Comparison of ENCODE assay signal across 8 cellular contexts in the genomic region with DNA sequence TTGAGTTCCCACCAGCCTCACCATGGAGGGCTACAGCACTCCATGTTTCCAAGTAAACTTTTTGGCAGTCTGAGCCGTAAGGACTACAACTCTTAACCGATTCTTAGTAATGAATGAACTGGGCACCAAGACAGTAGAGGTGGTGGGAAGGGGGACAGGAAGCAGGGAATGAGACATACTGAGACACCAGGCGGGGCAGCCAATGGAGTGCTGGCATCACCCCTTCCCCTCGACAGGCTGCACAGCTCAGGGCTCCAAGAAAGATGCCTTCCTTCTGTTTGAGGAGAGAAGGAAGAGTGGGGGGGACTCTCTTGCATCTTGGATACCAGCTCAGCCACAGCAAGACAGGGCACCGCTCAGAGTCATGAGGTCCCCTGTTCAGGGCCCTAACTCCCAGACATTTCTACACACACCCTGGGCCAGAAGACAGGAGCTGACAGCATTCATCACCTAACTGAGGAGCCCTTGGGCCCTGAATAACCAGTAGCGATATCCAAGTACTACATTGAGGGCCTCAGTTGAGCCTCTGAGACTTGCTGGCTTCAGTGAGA. TPM values are rescaled to one million over a fixed set of nuclear protein-coding genes. Genes with fewer than 3 reads are reported as not detected.
DNase-seq lines count a peak whose midpoint lies in the region; ATAC-seq lines count a peak whose summit lies in the region.

No MANE protein-coding gene starts in this region.

- no peaks in the 10 kb centered on the region for H3K27me3 Mint-ChIP-seq in activated T-cell treated with anti-CD3 and anti-CD28 coated beads, Interleukin-2, amount 50 U/mL, for 72 hours (ENCODE audit: low read depth)
- H3K27me3 Mint-ChIP-seq in activated naive CD8-positive, alpha-beta T cell = no peaks in the 10 kb centered on the region
- H3K27me3 Mint-ChIP-seq in stimulated activated naive CD8-positive, alpha-beta T cell treated with anti-CD3 and anti-CD28 coated beads, Interleukin-15, Interleukin-2, amounts not matched to agents 100 ng/mL and 50 ng/mL, for 24 hours = no peaks in the 10 kb centered on the region

- H3K27ac Mint-ChIP-seq in activated T-cell treated with anti-CD3 and anti-CD28 coated beads, Interleukin-2, amount 50 U/mL, for 72 hours = peak overlapping the region; percentile 68
- H3K27ac Mint-ChIP-seq in activated naive CD8-positive, alpha-beta T cell = peak overlapping the region; percentile 93
- H3K27ac Mint-ChIP-seq in stimulated activated naive CD8-positive, alpha-beta T cell treated with anti-CD3 and anti-CD28 coated beads, Interleukin-15, Interleukin-2, amounts not matched to agents 100 ng/mL and 50 ng/mL, for 24 hours = peak overlapping the region; percentile 83

- peak; percentile 4 to 7 for DNase-seq in activated T-cell treated with anti-CD3 and anti-CD28 coated beads, Interleukin-2, amount 50 U/mL, for 72 hours
- no peak for DNase-seq in activated T-cell treated with anti-CD3 and anti-CD28 coated beads, Interleukin-2, amount 50 U/mL, for 1 hour
- no peak for DNase-seq in sciatic nerve (ENCODE audit: low spot score)
- DNase-seq in NCI-H128 (lab: John Stamatoyannopoulos, UW; ENCODE audit: unreplicated experiment) = no peak

- peak overlapping the region; percentile 36 to 63 for H3K4me3 Mint-ChIP-seq in activated T-cell treated with anti-CD3 and anti-CD28 coated beads, Interleukin-2, amount 50 U/mL, for 72 hours
- peak overlapping the region; percentile 30 for H3K4me3 Mint-ChIP-seq in activated naive CD8-positive, alpha-beta T cell
- peak overlapping the region; percentile 10 for H3K4me3 Mint-ChIP-seq in stimulated activated naive CD8-positive, alpha-beta T cell treated with anti-CD3 and anti-CD28 coated beads, Interleukin-15, Interleukin-2, amounts not matched to agents 100 ng/mL and 50 ng/mL, for 24 hours

- intact Hi-C loops in sciatic nerve (cut with DNase I) = no loop called here

- no peaks in the 10 kb centered on the region for H3K9me3 Mint-ChIP-seq in activated T-cell treated with anti-CD3 and anti-CD28 coated beads, Interleukin-2, amount 50 U/mL, for 72 hours
- no peaks in the 10 kb centered on the region for H3K9me3 Mint-ChIP-seq in activated naive CD8-positive, alpha-beta T cell (ENCODE audit: low read depth)
- H3K9me3 Mint-ChIP-seq in stimulated activated naive CD8-positive, alpha-beta T cell treated with anti-CD3 and anti-CD28 coated beads, Interleukin-15, Interleukin-2, amounts not matched to agents 100 ng/mL and 50 ng/mL, for 24 hours = no peaks in the 10 kb centered on the region

- H3K4me1 Mint-ChIP-seq in activated T-cell treated with anti-CD3 and anti-CD28 coated beads, Interleukin-2, amount 50 U/mL, for 72 hours (ENCODE audit: low read depth) = peaks cover 60% of the 10 kb centered on the region
- H3K4me1 Mint-ChIP-seq in activated naive CD8-positive, alpha-beta T cell (ENCODE audit: low read depth) = peaks cover 70% of the 10 kb centered on the region
- H3K4me1 Mint-ChIP-seq in stimulated activated naive CD8-positive, alpha-beta T cell treated with anti-CD3 and anti-CD28 coated beads, Interleukin-15, Interleukin-2, amounts not matched to agents 100 ng/mL and 50 ng/mL, for 24 hours (ENCODE audit: low read depth) = peaks cover 69% of the 10 kb centered on the region

- no peaks in the 10 kb centered on the region for H3K36me3 Mint-ChIP-seq in activated T-cell treated with anti-CD3 and anti-CD28 coated beads, Interleukin-2, amount 50 U/mL, for 72 hours (ENCODE audit: insufficient read depth in 2 of 2)
- no peaks in the 10 kb centered on the region for H3K36me3 Mint-ChIP-seq in activated naive CD8-positive, alpha-beta T cell
- peaks cover 4% of the 10 kb centered on the region for H3K36me3 Mint-ChIP-seq in stimulated activated naive CD8-positive, alpha-beta T cell treated with anti-CD3 and anti-CD28 coated beads, Interleukin-15, Interleukin-2, amounts not matched to agents 100 ng/mL and 50 ng/mL, for 24 hours (ENCODE audit: low read depth)

- ATAC-seq in activated T-cell treated with anti-CD3 and anti-CD28 coated beads, Interleukin-2, amount 50 U/mL, for 72 hours (replicated peaks in 1 of 2) = peak; percentile 39 to 43
- peak; percentile 26 for ATAC-seq in HG03045 (IDR thresholded peaks at IDR 0.05; ENCODE audit: unreplicated experiment)
- no peak for ATAC-seq in sciatic nerve
- ATAC-seq in GM18870 (IDR thresholded peaks at IDR 0.05; ENCODE audit: unreplicated experiment) = no peak

RNA-seq across cellular contexts. Expression of a gene that starts 45.2 kb away (rescaled TPM):
- total RNA-seq in activated T-cell treated with anti-CD3 and anti-CD28 coated beads, Interleukin-2, amount 50 U/mL, for 72 hours = 100 to 1,000 TPM in 1 of 2 donors, 10 to 100 TPM in 1; 100.0 to 104 TPM
- total RNA-seq in sciatic nerve = 154 TPM

Comparison
In these comparisons a context has a peak if more than half of its experiments do, and no peak if none do; other contexts are left out.
1. DNase-seq: peak in activated T-cell treated with anti-CD3 and anti-CD28 coated beads, Interleukin-2, amount 50 U/mL, for 72 hours (2 of 2); none in activated T-cell treated with anti-CD3 and anti-CD28 coated beads, Interleukin-2, amount 50 U/mL, for 1 hour (single experiment), sciatic nerve (single experiment) and NCI-H128 (single experiment).
2. ATAC-seq: peak in activated T-cell treated with anti-CD3 and anti-CD28 coated beads, Interleukin-2, amount 50 U/mL, for 72 hours (2 of 2) and HG03045 (single experiment); none in sciatic nerve (single experiment) and GM18870 (single experiment).
3. Peak in every context shown above with its lines, with median percentiles within 50 percentile points of each other: H3K27ac Mint-ChIP-seq and H3K4me3 Mint-ChIP-seq.